Comparison of ENCODE assay signal across 13 cellular contexts in genomic region chr3:124634210-124635168, GRCh38.
DNase-seq lines count a peak whose midpoint lies in the region; ATAC-seq, FAIRE-seq and TF ChIP-seq lines count a peak whose summit lies in the region.
"Had no signal": no experiment of that assay in that cellular context is flagged by ENCODE, and none has a peak within 500 bp of the region (broad histone marks: within the 10 kb centered on the region; RNA-seq: fewer than 3 reads in every experiment).

No MANE protein-coding gene starts in this region.

- no peak overlapping the region for H2BK12ac ChIP-seq in H9 (ENCODE audit: insufficient read length, low read depth, low read length)

- no peak overlapping the region for H2AK5ac ChIP-seq in H9 (ENCODE audit: insufficient read length, low read length)

- H3K56ac ChIP-seq in H9 (ENCODE audit: insufficient read length, low read depth, low read length): no peak overlapping the region

- ATAC-seq in WTC11: peak; percentile 84
- ATAC-seq in GM21528 (IDR thresholded peaks at IDR 0.05; ENCODE audit: low FRiP score, unreplicated experiment): no peak

- DNase-seq in GM12892 (ENCODE audit: insufficient read length): no peak
- DNase-seq in H9: peak; percentile 74
- peak; percentile 17 for DNase-seq in WTC11 (ENCODE audit: low spot score)
- DNase-seq in activated gamma-delta T cell (lab: John Stamatoyannopoulos, UW): no peak
- no peak for DNase-seq in activated CD4-positive, alpha-beta T cell treated with anti-CD3 and anti-CD28 coated beads for 4 hours
- DNase-seq in HEK293T (ENCODE audit: extremely low spot score): no peak
- DNase-seq: activated CD4-positive, alpha-beta T cell treated with anti-CD3 and anti-CD28 coated beads, Interleukin-2, amount 10 ng/mL, durations not matched to agents 7 days and 5 days; activated naive CD4-positive, alpha-beta T cell treated with anti-CD3 and anti-CD28 coated beads for 36 hours; H7; stimulated activated CD4-positive, alpha-beta T cell treated with anti-CD3 and anti-CD28 coated beads, Interleukin-1b, Interleukin-23, amount 100 ng/mL, for 48 hours had no signal

- no peaks in the 10 kb centered on the region for H3K79me2 ChIP-seq in H9 (ENCODE audit: insufficient read depth, low read length)

- no peak for TF ChIP-seq POLR2A in GM12892 (IDR thresholded peaks at IDR 0.05; ENCODE audit: low read depth, low read length)

- H3T11ph ChIP-seq in H9 (ENCODE audit: low read length): no peak overlapping the region

- no peak overlapping the region for H2AFZ ChIP-seq in H9 (ENCODE audit: low read length)

- H2BK5ac ChIP-seq in H9 (ENCODE audit: insufficient read length, low read length): no peak overlapping the region

- H4K91ac ChIP-seq in H9 (ENCODE audit: insufficient read length, low read depth, low read length): no peak overlapping the region

- H3K36me3 Mint-ChIP-seq in H9 (ENCODE audit: insufficient read depth in 1 of 3, low read depth in 3 of 3): peaks cover 0 to 2% (median 0%) of the 10 kb centered on the region in 3 experiments; a peak in 2 of 7 replicates
- no peaks in the 10 kb centered on the region for H3K36me3 Mint-ChIP-seq in WTC11

- no peak overlapping the region for H4K5ac ChIP-seq in H9 (ENCODE audit: insufficient read length, low read depth, low read length)

- no peak overlapping the region for H4K8ac ChIP-seq in H9 (replicated peaks; ENCODE audit: insufficient read length, low read depth, low read length)

- no peak overlapping the region for H2BK120ac ChIP-seq in H9 (ENCODE audit: low read depth, low read length, poor library complexity, severe bottlenecking)

- H3K27ac Mint-ChIP-seq in H9: peak overlapping the region in 2 of 3 experiments; percentile 2 to 19; a peak in 2 of 7 replicates
- H3K27ac Mint-ChIP-seq in WTC11: peak overlapping the region; percentile 80
- H3K27ac Mint-ChIP-seq: activated naive CD4-positive, alpha-beta T cell treated with anti-CD3 and anti-CD28 coated beads for 36 hours had no signal

- H2BK15ac ChIP-seq in H9 (ENCODE audit: low read depth, low read length): no peak overlapping the region

- H3K4me3 Mint-ChIP-seq in H9: peak overlapping the region in 1 of 2 experiments; percentile 21; a peak in 1 of 5 replicates
- peak overlapping the region; percentile 21; the same call in 1 of the 2 replicates for H3K4me3 Mint-ChIP-seq in WTC11
- H3K4me3 Mint-ChIP-seq: activated CD4-positive, alpha-beta T cell treated with anti-CD3 and anti-CD28 coated beads, Interleukin-2, amount 10 ng/mL, durations not matched to agents 7 days and 5 days; activated naive CD4-positive, alpha-beta T cell treated with anti-CD3 and anti-CD28 coated beads for 36 hours had no signal

- no peaks in the 10 kb centered on the region; the same call in 1 of the 2 replicates for H3K27me3 Mint-ChIP-seq in H9 (ENCODE audit: low read depth)
- no peaks in the 10 kb centered on the region; the same call in 1 of the 2 replicates for H3K27me3 Mint-ChIP-seq in WTC11 (ENCODE audit: low read depth)

- no CpG with 5 or more reads among the region's 15 CpGs for WGBS in H9 (ENCODE audit: extremely low coverage, insufficient read length, low lambda C conversion rate)

- no peak overlapping the region for H2BK20ac ChIP-seq in H9 (ENCODE audit: low read depth, low read length, poor library complexity, severe bottlenecking)

- H3K9me3 Mint-ChIP-seq in H9 (no peaks in the 10 kb centered on the region), WTC11 (no peaks in the 10 kb centered on the region)
- H3K9me3 Mint-ChIP-seq: activated naive CD4-positive, alpha-beta T cell treated with anti-CD3 and anti-CD28 coated beads for 36 hours had no signal

- no peak overlapping the region for H3K14ac ChIP-seq in H9 (ENCODE audit: insufficient read depth, low read length)

- peak overlapping the region in 1 of 2 donors; percentile 55 for H3K4me3 ChIP-seq in mucosa of rectum (ENCODE audit: low read length in 2 of 2)
- H3K4me3 ChIP-seq: BLaER1 treated with 17β-estradiol and CSF1 and Interleukin-3, amounts not matched to agents 10 nM and 100 nM had no signal

- no peak overlapping the region for H3K27ac ChIP-seq in H9 (ENCODE audit: insufficient read length, low read depth, low read length)
- peak overlapping the region; percentile 93 to 95 for H3K27ac ChIP-seq in mucosa of rectum (ENCODE audit: low read depth in 2 of 2, low read length in 2 of 2)
- H3K27ac ChIP-seq: BLaER1 treated with 17β-estradiol and CSF1 and Interleukin-3, amounts not matched to agents 10 nM and 100 nM had no signal

- no peaks in the 10 kb centered on the region for H3K23me2 ChIP-seq in H9 (ENCODE audit: insufficient read length, low read depth, low read length, poor library complexity, severe bottlenecking)

- H3K27me3 ChIP-seq in H9 (ENCODE audit: insufficient read depth, low read length) (no peaks in the 10 kb centered on the region), mucosa of rectum (ENCODE audit: control insufficient read depth in 2 of 2, insufficient read depth in 2 of 2, low read length in 2 of 2) (no peaks in the 10 kb centered on the region)

- no peaks in the 10 kb centered on the region for H3K79me1 ChIP-seq in H9 (ENCODE audit: insufficient read depth, low read depth, low read length, poor library complexity, severe bottlenecking)

- H3K9ac ChIP-seq in H9 (ENCODE audit: extremely low read depth, insufficient read length, low read length) (no peak overlapping the region), mucosa of rectum (ENCODE audit: low read depth in 1 of 2, low read length in 2 of 2) (peak overlapping the region; percentile 37 to 48)
- H3K9ac ChIP-seq: BLaER1 treated with 17β-estradiol and CSF1 and Interleukin-3, amounts not matched to agents 10 nM and 100 nM had no signal

- H3K4ac ChIP-seq in H9 (ENCODE audit: low read depth, low read length): no peak overlapping the region

- POLR2A ChIA-PET in WTC11 (lab: Charles Lee) (no interaction called here), HEK293T (lab: Yijun Ruan, JAX) (no interaction called here)

- CTCF ChIA-PET in WTC11 (lab: Charles Lee) (interaction anchor here (3.5 kb wide), 1 partner anchor 69 kb away, joined by 17 read pairs; no protein-coding TSS in a partner anchor), HEK293T (lab: Yijun Ruan, JAX) (interaction anchor here (0.8 kb wide), 1 partner anchor 73 kb away, joined by 3 read pairs; no protein-coding TSS in a partner anchor)

- H4K20me1 ChIP-seq in H9 (ENCODE audit: control insufficient read depth, insufficient read depth, insufficient read length): no peaks in the 10 kb centered on the region
- H4K20me1 ChIP-seq: BLaER1 treated with 17β-estradiol and CSF1 and Interleukin-3, amounts not matched to agents 10 nM and 100 nM had no signal

- no peak overlapping the region for H3K23ac ChIP-seq in H9 (ENCODE audit: insufficient read length, low read depth, low read length)

- H3K4me1 Mint-ChIP-seq in H9: peaks cover 47 to 56% of the 10 kb centered on the region in 2 experiments
- H3K4me1 Mint-ChIP-seq in WTC11: peaks cover 67% of the 10 kb centered on the region

- peak; percentile 46 for FAIRE-seq in GM12892 (lab: Jason Lieb, UNC)

- H3K9me3 ChIP-seq in H9 (ENCODE audit: control insufficient read depth, low read depth, low read length): no peaks in the 10 kb centered on the region
- no peaks in the 10 kb centered on the region for H3K9me3 ChIP-seq in mucosa of rectum (ENCODE audit: control insufficient read depth in 2 of 2, low read length in 2 of 2)
- H3K9me3 ChIP-seq: BLaER1 treated with 17β-estradiol and CSF1 and Interleukin-3, amounts not matched to agents 10 nM and 100 nM had no signal

- TF ChIP-seq CTCF in H9 (conservative IDR thresholded peaks at IDR 0.05) (no peak), WTC11 (IDR thresholded peaks at IDR 0.05) (no peak)

- H3K36me3 ChIP-seq in mucosa of rectum (ENCODE audit: control insufficient read depth in 2 of 2, insufficient read depth in 2 of 2, low read length in 2 of 2): no peaks in the 10 kb centered on the region

- H3K18ac ChIP-seq in H9 (ENCODE audit: insufficient read length, low read depth, low read length): no peak overlapping the region

- H3K4me1 ChIP-seq in H9 (ENCODE audit: insufficient read depth, low read length) (peaks cover 20% of the 10 kb centered on the region), mucosa of rectum (ENCODE audit: control insufficient read depth in 2 of 2, insufficient read depth in 2 of 2, low read length in 2 of 2) (peaks cover 22 to 50% of the 10 kb centered on the region in 2 donors)

- H3K4me2 ChIP-seq in H9 (ENCODE audit: insufficient read depth, insufficient read length, low read length): peak overlapping the region; percentile 44

TF ChIP-seq in WTC11, 78 proteins besides CTCF, POLR2A, EP300 and RAD21 (continues in another document):
- 0 out of 2 replicates have a peak, but pooled peaks have one; percentile 29 for TF ChIP-seq CBFB (CRISPR knock-in tag; IDR thresholded peaks at IDR 0.05; ENCODE audit: low read depth)
- TF ChIP-seq TEAD1 (CRISPR knock-in tag; IDR thresholded peaks at IDR 0.05): peak; percentile 45; the same call in 1 of the 2 replicates
- TF ChIP-seq ZNF121 (CRISPR knock-in tag; IDR thresholded peaks at IDR 0.05): no peak
- TF ChIP-seq, protein P1, sequence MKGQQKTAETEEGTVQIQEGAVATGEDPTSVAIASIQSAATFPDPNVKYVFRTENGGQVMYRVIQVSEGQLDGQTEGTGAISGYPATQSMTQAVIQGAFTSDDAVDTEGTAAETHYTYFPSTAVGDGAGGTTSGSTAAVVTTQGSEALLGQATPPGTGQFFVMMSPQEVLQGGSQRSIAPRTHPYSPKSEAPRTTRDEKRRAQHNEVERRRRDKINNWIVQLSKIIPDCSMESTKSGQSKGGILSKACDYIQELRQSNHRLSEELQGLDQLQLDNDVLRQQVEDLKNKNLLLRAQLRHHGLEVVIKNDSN (CRISPR knock-in tag; IDR thresholded peaks at IDR 0.05): peak; percentile 22; the same call in 1 of the 2 replicates
- TF ChIP-seq SP1 (CRISPR knock-in tag; conservative IDR thresholded peaks at IDR 0.05): no peak
- TF ChIP-seq TP53 (CRISPR knock-in tag; IDR thresholded peaks at IDR 0.05): 0 out of 2 replicates have a peak, but pooled peaks have one; percentile 26

TF ChIP-seq in HEK293T, 16 proteins besides CTCF, POLR2A, EP300 and RAD21 (continues in another document):
- TF ChIP-seq LEF1 (IDR thresholded peaks at IDR 0.05; ENCODE audit: borderline replicate concordance) (no peak), TARDBP (IDR thresholded peaks at IDR 0.05) (no peak), FOXA1 (IDR thresholded peaks at IDR 0.05) (no peak), HDGF (IDR thresholded peaks at IDR 0.05; ENCODE audit: borderline replicate concordance) (no peak), CTBP1 (IDR thresholded peaks at IDR 0.05; ENCODE audit: borderline replicate concordance) (no peak), SP1 (IDR thresholded peaks at IDR 0.05) (no peak), ELF4 (IDR thresholded peaks at IDR 0.05) (no peak), FOXM1 (IDR thresholded peaks at IDR 0.05; ENCODE audit: borderline replicate concordance) (no peak)

Comparison
In these comparisons a context has a peak if more than half of its experiments do, and no peak if none do; other contexts are left out.
1. DNase-seq: peak in H9 (single experiment) and WTC11 (single experiment); none in GM12892 (single experiment), activated gamma-delta T cell (single experiment), activated CD4-positive, alpha-beta T cell treated with anti-CD3 and anti-CD28 coated beads for 4 hours (0 of 2) and HEK293T (single experiment).